In genomic region chr2:85718885-85719487, GRCh38 we compare ENCODE assay signal across 22 cellular contexts. TPM values are rescaled to one million over a fixed set of nuclear protein-coding genes. Genes with fewer than 3 reads are reported as not detected.
DNase-seq lines count a peak whose midpoint lies in the region; ATAC-seq, FAIRE-seq and TF ChIP-seq lines count a peak whose summit lies in the region.
"Had no signal": no experiment of that assay in that cellular context is flagged by ENCODE, and none has a peak within 500 bp of the region (broad histone marks: within the 10 kb centered on the region; RNA-seq: fewer than 3 reads in every experiment).

No MANE protein-coding gene starts in this region.

- H3K4ac ChIP-seq in IMR-90 (ENCODE audit: low read depth, low read length), result no peak overlapping the region

- peaks cover 14% of the 10 kb centered on the region for H3K27me3 ChIP-seq in IMR-90 (ENCODE audit: control insufficient read depth, insufficient read depth, low read length)
- peaks cover 0 to 3% of the 10 kb centered on the region in 2 donors for H3K27me3 ChIP-seq in small intestine (ENCODE audit: control insufficient read depth in 2 of 2, insufficient read depth in 2 of 2, low read length in 2 of 2)

- no peak overlapping the region for H3K56ac ChIP-seq in IMR-90 (ENCODE audit: extremely low read depth, insufficient read depth, low read length)

- H3K14ac ChIP-seq in IMR-90 (replicated peaks; ENCODE audit: low read depth, low read length), result no peak overlapping the region

- H2BK20ac ChIP-seq in IMR-90 (ENCODE audit: low read depth, low read length), result no peak overlapping the region; the same call in 1 of the 2 replicates

- no peak overlapping the region for H4K5ac ChIP-seq in IMR-90 (ENCODE audit: low read depth, low read length)

- no peak overlapping the region for H2AK9ac ChIP-seq in IMR-90 (replicated peaks; ENCODE audit: low read depth, low read length, poor library complexity)

- intact Hi-C loops in IMR-90 (cut with micrococcal nuclease), result no loop called here
- intact Hi-C loops in Calu3 (cut with micrococcal nuclease; ENCODE audit: unreplicated experiment), result no loop called here

- TF ChIP-seq RAD21 in IMR-90 (IDR thresholded peaks at IDR 0.05; ENCODE audit: low read length), result no peak

- H2BK120ac ChIP-seq in IMR-90 (ENCODE audit: low read depth, low read length), result no peak overlapping the region

- DNase-seq in IMR-90 (no peak), coronary artery (ENCODE audit: low spot score) (peak; percentile 71), mucosa of gallbladder (ENCODE audit: low spot score) (peak; percentile 74), small intestine (peak; percentile 87), NCI-H748 treated with DMSO at 0.1 percent for 48 hours (lab: John Stamatoyannopoulos, UW) (no peak), Calu3 (no peak)
- DNase-seq: CD8-positive, alpha-beta memory T cell; GDM1; NCI-H1694; NCI-H2081; NCI-H446; NCI-H526; OCI-M1; SHP77 had no signal

- peaks cover 51% of the 10 kb centered on the region for H3K27me3 Mint-ChIP-seq in Calu3 (ENCODE audit: unreplicated experiment)

- CTCF ChIA-PET in IMR-90 (lab: Yijun Ruan, JAX), result no interaction called here
- CTCF ChIA-PET in Calu3 (lab: Charles Lee), result interaction anchor here (0.7 kb wide), 1 partner anchor 80 kb away, joined by 6 read pairs; no protein-coding TSS in a partner anchor

- ATAC-seq in IMR-90 (ENCODE audit: low read depth) (no peak), GM21528 (IDR thresholded peaks at IDR 0.05; ENCODE audit: low FRiP score, unreplicated experiment) (no peak)

- no peak overlapping the region for H3K18ac ChIP-seq in IMR-90 (ENCODE audit: low read depth, low read length)

- POLR2A ChIA-PET in IMR-90 (lab: Charles Lee; ENCODE audit: unreplicated experiment), result no interaction called here

- no peak overlapping the region for H3K27ac ChIP-seq in IMR-90 (ENCODE audit: insufficient read depth, low read length)
- H3K27ac ChIP-seq in coronary artery, result no peak overlapping the region
- no peak overlapping the region for H3K27ac ChIP-seq in small intestine (ENCODE audit: low read depth in 1 of 2, low read length in 1 of 2)
- H3K27ac ChIP-seq: C4-2B had no signal

- no peak overlapping the region for H3K27ac Mint-ChIP-seq in Calu3 (ENCODE audit: unreplicated experiment)
- H3K27ac Mint-ChIP-seq: IgD-negative memory B cell had no signal

- no peaks in the 10 kb centered on the region for H3K36me3 Mint-ChIP-seq in Calu3 (ENCODE audit: insufficient read depth, unreplicated experiment)
- H3K36me3 Mint-ChIP-seq: CD8-positive, alpha-beta memory T cell had no signal

- TF ChIP-seq CTCF in IMR-90 (conservative IDR thresholded peaks at IDR 0.05; ENCODE audit: low read depth, low read length) (no peak), coronary artery (IDR thresholded peaks at IDR 0.05) (no peak), Calu3 (IDR thresholded peaks at IDR 0.05; ENCODE audit: unreplicated experiment) (no peak)

- H3K9me3 Mint-ChIP-seq in Calu3 (ENCODE audit: low read depth, unreplicated experiment), result peaks cover 4% of the 10 kb centered on the region

- H3K4me1 ChIP-seq in IMR-90 (ENCODE audit: control insufficient read depth, insufficient read depth, low read length) (no peaks in the 10 kb centered on the region), small intestine (ENCODE audit: control insufficient read depth in 2 of 2, insufficient read depth in 1 of 2, low read depth in 1 of 2, low read length in 1 of 2) (no peaks in the 10 kb centered on the region)

- H4K20me1 ChIP-seq in IMR-90 (ENCODE audit: insufficient read depth, low read length), result no peaks in the 10 kb centered on the region

- H3K9me3 ChIP-seq in IMR-90 (ENCODE audit: control insufficient read depth, insufficient read depth, low read length), result no peaks in the 10 kb centered on the region; the same call in 1 of the 2 replicates
- no peaks in the 10 kb centered on the region for H3K9me3 ChIP-seq in small intestine (ENCODE audit: control insufficient read depth, low read depth)

- BruUV-seq in IMR-90 (replicated peaks; lab: Mats Ljungman, UMichigan) (no TSS peak), Calu3 (replicated peaks; lab: Mats Ljungman, UMichigan) (no TSS peak)

- peaks cover 2% of the 10 kb centered on the region for H3K4me1 Mint-ChIP-seq in Calu3 (ENCODE audit: low read depth, unreplicated experiment)
- H3K4me1 Mint-ChIP-seq: CD8-positive, alpha-beta memory T cell; IgD-negative memory B cell had no signal

- H3K4me2 ChIP-seq in IMR-90 (ENCODE audit: low read depth, low read length), result no peak overlapping the region

- no peak for FAIRE-seq in small intestine (lab: Jason Lieb, UNC)
- FAIRE-seq: A204.1, GM18507, H1, RCC 7860 had no signal

- TF ChIP-seq POLR2A in IMR-90 (IDR thresholded peaks at IDR 0.05; ENCODE audit: low read depth, low read length), result no peak

- 0 out of 2 replicates have a peak, but pooled peaks cover 3% of the 10 kb centered on the region for H3K9me1 ChIP-seq in IMR-90 (ENCODE audit: insufficient read depth, low read length)

- no peak overlapping the region for H2BK15ac ChIP-seq in IMR-90 (ENCODE audit: low read depth, low read length)

- dilution Hi-C loops in IMR-90 (cut with HindIII; ENCODE audit: low sequenced_read_pairs, unreplicated experiment), result no loop called here

- H3K4me3 ChIP-seq in IMR-90 (ENCODE audit: insufficient read depth, low read depth, low read length) (no peak overlapping the region), coronary artery (no peak overlapping the region), small intestine (ENCODE audit: low read depth in 1 of 2, low read length in 2 of 2) (no peak overlapping the region)

- in situ Hi-C loops in IMR-90 (cut with MboI; ENCODE audit: low sequenced_read_pairs), result no loop called here

- H2AK5ac ChIP-seq in IMR-90 (ENCODE audit: low read depth, low read length), result no peak overlapping the region

- WGBS in IMR-90 (ENCODE audit: extremely low coverage in 2 of 2, insufficient read length in 1 of 2), 2 experiments, result 76% methylated on average over 7 of the region's 10 CpGs; no CpG with 5 or more reads in 1 of the 2 experiments
- WGBS in small intestine, 3 donors, result 45 to 79% (median 53%) methylated on average over 10 of the region's 10 CpGs

- no peak overlapping the region for H4K91ac ChIP-seq in IMR-90 (ENCODE audit: insufficient read depth, low read depth, low read length)

- H2BK5ac ChIP-seq in IMR-90 (ENCODE audit: low read depth, low read length, poor library complexity, severe bottlenecking), result no peak overlapping the region

- no peak overlapping the region for H4K8ac ChIP-seq in IMR-90 (ENCODE audit: low read depth in 2 of 2, low read length in 2 of 2)

- H3K4me3 Mint-ChIP-seq in Calu3 (ENCODE audit: low read depth, unreplicated experiment), result no peak overlapping the region
- H3K4me3 Mint-ChIP-seq: CD8-positive, alpha-beta memory T cell; IgD-negative memory B cell had no signal

- no peak overlapping the region for H3K9ac ChIP-seq in IMR-90 (ENCODE audit: low read depth, low read length)

- H3K79me1 ChIP-seq in IMR-90 (ENCODE audit: low read depth in 1 of 2, low read length in 2 of 2), result no peaks in the 10 kb centered on the region

- H3K36me3 ChIP-seq in IMR-90 (ENCODE audit: control insufficient read depth, insufficient read depth, low read length) (no peaks in the 10 kb centered on the region), small intestine (ENCODE audit: control insufficient read depth in 2 of 2, insufficient read depth in 2 of 2, low read length in 2 of 2) (no peaks in the 10 kb centered on the region)

- H3K23ac ChIP-seq in IMR-90 (ENCODE audit: low read depth, low read length), result no peak overlapping the region

- peak overlapping the region; percentile 5 for H2AFZ ChIP-seq in IMR-90 (replicated peaks; ENCODE audit: low read length, poor library complexity)

TF ChIP-seq in IMR-90, 13 proteins besides CTCF, POLR2A, EP300 and RAD21 (continues in another document):
- no peak for TF ChIP-seq ELK1 (IDR thresholded peaks at IDR 0.05; ENCODE audit: borderline replicate concordance, low read depth, low read length)
- no peak for TF ChIP-seq RCOR1 (IDR thresholded peaks at IDR 0.05; ENCODE audit: insufficient replicate concordance, low read length)
- no peak for TF ChIP-seq SMC3 (IDR thresholded peaks at IDR 0.05; ENCODE audit: low read depth, low read length)
- no peak for TF ChIP-seq MXI1 (IDR thresholded peaks at IDR 0.05; ENCODE audit: borderline replicate concordance, low read depth, low read length)
- TF ChIP-seq CHD1 (IDR thresholded peaks at IDR 0.05; ENCODE audit: low read depth, low read length), result no peak

RNA-seq across cellular contexts. Expression of gene GNLY, which starts 24.8 kb away (rescaled TPM):
- total RNA-seq in IMR-90 (2012; rRNA removed) (not detected in 2 replicates), mucosa of gallbladder (0.95 TPM), Calu3 (2022) (not detected in 2 replicates)
- polyA plus RNA-seq in IMR-90 (2012; rRNA removed) (not detected in 2 replicates), small intestine (1 to 10 TPM in 2 of 3 donors, not detected in 1; 1.4 to 2.1 TPM)
- not detected in 2 replicates for polyA plus RNA-seq in IMR-90 (2012; cell fraction: cytosol; rRNA removed)
- 0.13 and 0.24 TPM in 2 replicates for polyA plus RNA-seq in IMR-90 (2012; cell fraction: nucleus; rRNA removed; ENCODE audit: low replicate concordance)
- total RNA-seq: H1, MCF 10A had no signal

RNA-seq across cellular contexts. Expression of gene ATOH8, which starts 34.8 kb away (rescaled TPM):
- total RNA-seq in IMR-90 (2012; rRNA removed), result 7.8 and 7.9 TPM in 2 replicates
- 9.0 and 11.2 TPM in 2 replicates for polyA plus RNA-seq in IMR-90 (2012; rRNA removed)
- 6.2 and 7.6 TPM in 2 replicates for polyA plus RNA-seq in IMR-90 (2012; cell fraction: cytosol; rRNA removed)
- 5.0 and 13.0 TPM in 2 replicates for polyA plus RNA-seq in IMR-90 (2012; cell fraction: nucleus; rRNA removed; ENCODE audit: low replicate concordance)
- 9.0 TPM for total RNA-seq in mucosa of gallbladder
- polyA plus RNA-seq in small intestine, result 10 to 100 TPM in 1 of 3 donors, 1 to 10 TPM in 2; 1.6 to 18.4 (median 3.2) TPM
- total RNA-seq in Calu3 (2022), result 0.19 and 0.47 TPM in 2 replicates
- total RNA-seq: CD8-positive, alpha-beta memory T cell had no signal
- polyA plus RNA-seq: CD8-positive, alpha-beta memory T cell; IgD-negative memory B cell had no signal

RNA-seq across cellular contexts. Expression of gene SFTPB, which starts 51.0 kb away (rescaled TPM):
- total RNA-seq in IMR-90 (2012; rRNA removed) (not detected in 2 replicates), mucosa of gallbladder (11.5 TPM), Calu3 (2022) (not detected in 2 replicates)
- polyA plus RNA-seq in IMR-90 (2012; rRNA removed) (not detected in 2 replicates), small intestine (10 to 100 TPM in 2 of 3 donors, under 1 TPM in 1; 0.58 to 34.9 (median 11.3) TPM)
- polyA plus RNA-seq in IMR-90 (2012; cell fraction: cytosol; rRNA removed), result 0.07 TPM in 1 of 2 replicates, not detected in the other
- not detected in 2 replicates for polyA plus RNA-seq in IMR-90 (2012; cell fraction: nucleus; rRNA removed; ENCODE audit: low replicate concordance)
- total RNA-seq: CD8-positive, alpha-beta memory T cell; H1 had no signal
- polyA plus RNA-seq: CD8-positive, alpha-beta memory T cell; H1; IgD-negative memory B cell had no signal

Comparison
In these comparisons a context has a peak if more than half of its experiments do, and no peak if none do; other contexts are left out.
1. DNase-seq: peak in coronary artery (single experiment), mucosa of gallbladder (single experiment) and small intestine (single experiment); none in IMR-90 (single experiment), NCI-H748 treated with DMSO at 0.1 percent for 48 hours (single experiment) and Calu3 (single experiment).
2. RNA of gene SFTPB, which starts 51.0 kb away (total RNA-seq): 11.5 TPM in mucosa of gallbladder (single experiment); not detected in IMR-90 and not detected in Calu3; every median in the first group is over 10 times any median in the second.